In genomic region chr7:143711727-143712324, GRCh38 we compare ENCODE assay signal across 6 cellular contexts. TPM values are rescaled to one million over a fixed set of nuclear protein-coding genes. Genes with fewer than 3 reads are reported as not detected.
"Had no signal": no experiment of that assay in that cellular context is flagged by ENCODE, and none has a peak within 500 bp of the region (broad histone marks: within the 10 kb centered on the region; RNA-seq: fewer than 3 reads in every experiment).

No MANE protein-coding gene starts in this region.

RNA-seq across cellular contexts. Expression of gene CTAGE6, which starts 45.7 kb away (rescaled TPM):
- total RNA-seq: foreskin keratinocyte, heart left ventricle, left ventricle myocardium inferior had no signal
- polyA plus RNA-seq: fibroblast of lung; foreskin keratinocyte; heart left ventricle; hepatocyte; naive thymus-derived CD4-positive, alpha-beta T cell had no signal
